Comparison of ENCODE assay signal across 22 cellular contexts in the genomic region with DNA sequence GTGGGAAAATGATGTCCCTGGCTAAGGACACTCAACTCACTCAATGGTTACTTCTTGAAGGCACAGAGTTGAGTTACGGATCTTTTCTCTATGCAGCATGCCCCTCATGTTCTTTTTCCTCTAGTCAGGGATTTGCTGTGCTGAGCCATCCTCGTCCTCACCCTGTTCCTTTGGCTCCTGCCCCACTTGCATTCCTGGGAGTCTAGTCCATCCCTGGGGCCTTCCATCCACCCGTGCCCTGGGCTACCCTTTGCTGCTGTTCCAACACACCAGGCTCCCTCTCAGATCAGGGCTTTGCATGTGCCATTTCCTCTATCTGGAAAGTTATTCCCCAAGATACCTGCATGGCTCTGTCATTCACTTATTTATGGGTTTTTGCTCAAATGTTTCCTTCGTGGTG. TPM values are rescaled to one million over a fixed set of nuclear protein-coding genes. Genes with fewer than 3 reads are reported as not detected.
DNase-seq lines count a peak whose midpoint lies in the region; ATAC-seq and TF ChIP-seq lines count a peak whose summit lies in the region.
"Had no signal": no experiment of that assay in that cellular context is flagged by ENCODE, and none has a peak within 500 bp of the region (broad histone marks: within the 10 kb centered on the region; RNA-seq: fewer than 3 reads in every experiment).

No MANE protein-coding gene starts in this region.

- H3K4me1 ChIP-seq in adipocyte (ENCODE audit: control insufficient read depth, insufficient read depth, low read length) (peaks cover 20% of the 10 kb centered on the region), mesendoderm (ENCODE audit: control insufficient read depth, low read depth, low read length) (peaks cover 2% of the 10 kb centered on the region), right lobe of liver (no peaks in the 10 kb centered on the region)
- H3K4me1 ChIP-seq: Peyer's patch had no signal

- H3K27ac ChIP-seq in mesendoderm (ENCODE audit: low read depth, low read length) (no peak overlapping the region), right lobe of liver (no peak overlapping the region)
- H3K27ac ChIP-seq: C4-2B, KMS-11, Peyer's patch had no signal

- H4K8ac ChIP-seq in mesendoderm (ENCODE audit: low read depth, low read length), result no peak overlapping the region

- DNase-seq in AG08395 (ENCODE audit: low spot score), result peak; percentile 38
- DNase-seq in EL, result peak; percentile 47
- DNase-seq in adipocyte (ENCODE audit: low read depth), result peak; percentile 55
- DNase-seq in mesendoderm, result no peak
- no peak for DNase-seq in CD1c-positive myeloid dendritic cell (ENCODE audit: extremely low spot score)
- DNase-seq in right lobe of liver, result no peak
- no peak for DNase-seq in NCI-H1930 (lab: John Stamatoyannopoulos, UW)
- no peak for DNase-seq in GOT3 (lab: John Stamatoyannopoulos, UW)
- DNase-seq: DMS 273 treated with DMSO at 0.1 percent for 48 hours, GF-D8, NCI-H1048, NCI-H1436, NCI-H2029, NCI-H526 treated with DMSO at 0.1 percent for 48 hours, Peyer's patch, SW 1271 had no signal

- no CpG with 5 or more reads among the region's 4 CpGs for WGBS in mesendoderm (ENCODE audit: extremely low coverage, insufficient coverage, low lambda C conversion rate)
- WGBS in right lobe of liver (ENCODE audit: insufficient coverage, low coverage, low lambda C conversion rate, missing lambda C conversion rate), result 55% methylated on average over 4 of the region's 4 CpGs

- no peak for ATAC-seq in right lobe of liver
- ATAC-seq: GM12878, GM23338, HepG2, Right ventricle myocardium inferior had no signal

- H2BK120ac ChIP-seq in mesendoderm (ENCODE audit: low read depth, low read length), result no peak overlapping the region

- H3K9ac ChIP-seq in adipocyte (ENCODE audit: low read length), result no peak overlapping the region
- H3K9ac ChIP-seq in mesendoderm (ENCODE audit: low read length), result no peak overlapping the region
- H3K9ac ChIP-seq: KMS-11 had no signal

- H3K27me3 ChIP-seq in adipocyte (replicated peaks; ENCODE audit: control insufficient read depth, insufficient read depth, low read length) (peaks cover 35% of the 10 kb centered on the region), mesendoderm (ENCODE audit: insufficient read depth, low read length, poor library complexity) (no peaks in the 10 kb centered on the region), right lobe of liver (no peaks in the 10 kb centered on the region)
- H3K27me3 ChIP-seq: Peyer's patch had no signal

- no peaks in the 10 kb centered on the region for H3K79me2 ChIP-seq in mesendoderm (ENCODE audit: control insufficient read depth, insufficient read depth, low read length)

- no peak overlapping the region for H3K18ac ChIP-seq in mesendoderm (ENCODE audit: low read length)

- H3K79me1 ChIP-seq in mesendoderm (ENCODE audit: low read length), result no peaks in the 10 kb centered on the region

- no peak overlapping the region for H3K4ac ChIP-seq in mesendoderm (ENCODE audit: low read depth, low read length)

- H3K9me3 ChIP-seq in adipocyte (ENCODE audit: control insufficient read depth, low read length), result no peaks in the 10 kb centered on the region
- H3K9me3 ChIP-seq in right lobe of liver, result no peaks in the 10 kb centered on the region
- H3K9me3 ChIP-seq: Peyer's patch had no signal

- H4K5ac ChIP-seq in mesendoderm (ENCODE audit: low read length), result peak overlapping the region; percentile 51

- no peak for TF ChIP-seq CTCF in right lobe of liver (IDR thresholded peaks at IDR 0.05)

- no peaks in the 10 kb centered on the region for H3K36me3 ChIP-seq in adipocyte (ENCODE audit: control insufficient read depth, insufficient read depth, low read length, severe bottlenecking)
- no peaks in the 10 kb centered on the region for H3K36me3 ChIP-seq in mesendoderm (ENCODE audit: control insufficient read depth, insufficient read depth, low read length)
- no peaks in the 10 kb centered on the region for H3K36me3 ChIP-seq in right lobe of liver
- H3K36me3 ChIP-seq: Peyer's patch had no signal

- H2AK5ac ChIP-seq in mesendoderm (ENCODE audit: low read length), result peak overlapping the region; percentile 73

- H2BK15ac ChIP-seq in mesendoderm (replicated peaks; ENCODE audit: low read depth), result no peak overlapping the region

- H2BK5ac ChIP-seq in mesendoderm (ENCODE audit: low read length), result no peak overlapping the region

- no peak for TF ChIP-seq POLR2A in right lobe of liver (IDR thresholded peaks at IDR 0.05)

- intact Hi-C loops in right lobe of liver (cut with DNase I), result no loop called here

- H3K56ac ChIP-seq in mesendoderm (ENCODE audit: low read length), result no peak overlapping the region

- no peak overlapping the region for H3K4me2 ChIP-seq in mesendoderm (ENCODE audit: low read length)
- H3K4me2 ChIP-seq: GM23338, KMS-11 had no signal

- no peak overlapping the region for H3K4me3 ChIP-seq in adipocyte (ENCODE audit: low read length)
- no peak overlapping the region for H3K4me3 ChIP-seq in mesendoderm (ENCODE audit: low read length)
- no peak overlapping the region for H3K4me3 ChIP-seq in right lobe of liver
- H3K4me3 ChIP-seq: GM12878, GM23338, Peyer's patch had no signal

- H3K23ac ChIP-seq in mesendoderm (ENCODE audit: low read length), result no peak overlapping the region

RNA-seq across cellular contexts. Expression of a gene that starts 13.3 kb away (rescaled TPM):
- 120 TPM for polyA plus RNA-seq in mesendoderm (2013, experiment 1 of 2)
- 118 TPM for polyA plus RNA-seq in mesendoderm (2013, experiment 2 of 2)
- under 1 TPM in 5 of 6 experiments, not detected in 1; 0.18 to 0.51 (median 0.22) TPM for total RNA-seq in right lobe of liver
- total RNA-seq: GM12878, HepG2 had no signal
- polyA plus RNA-seq: GM12878, HepG2 had no signal

Comparison
In these comparisons a context has a peak if more than half of its experiments do, and no peak if none do; other contexts are left out.
1. DNase-seq: peak in AG08395 (single experiment), EL (single experiment) and adipocyte (single experiment); none in mesendoderm (single experiment), CD1c-positive myeloid dendritic cell (single experiment), right lobe of liver (0 of 3), NCI-H1930 (0 of 2) and GOT3 (single experiment).